1 cellular context compared by ENCODE assay signal in genomic region chrX:41145920-41146608, GRCh38.
TF ChIP-seq lines count a peak whose summit lies in the region.

No MANE protein-coding gene starts in this region.

TF ChIP-seq in liver, 16 proteins besides CTCF, POLR2A, EP300 and RAD21 (continued from another document):
- TF ChIP-seq MAX (IDR thresholded peaks at IDR 0.05) (no peak), HNF4G (IDR thresholded peaks at IDR 0.05) (peak; percentile 25), ZBTB33 (IDR thresholded peaks at IDR 0.05) (no peak), EGR1 (IDR thresholded peaks at IDR 0.05; ENCODE audit: low read depth in 2 of 2) (no peak), JUND (IDR thresholded peaks at IDR 0.05) (peak; percentile 28 to 40), FOXA2 (IDR thresholded peaks at IDR 0.05) (no peak), FOXA1 (IDR thresholded peaks at IDR 0.05) (no peak), RXRA (IDR thresholded peaks at IDR 0.05) (no peak), NR2F2 (IDR thresholded peaks at IDR 0.05) (no peak), TAF1 (conservative IDR thresholded peaks at IDR 0.05) (no peak)
